8 cellular contexts compared by ENCODE assay signal in genomic region chr20:63979221-63979548, GRCh38. TPM values are rescaled to one million over a fixed set of nuclear protein-coding genes. Genes with fewer than 3 reads are reported as not detected.
A peak's percentile ranks its signal among the peaks of the same experiment; 100 is the strongest.
DNase-seq lines count a peak whose midpoint lies in the region; ATAC-seq, FAIRE-seq and TF ChIP-seq lines count a peak whose summit lies in the region.

No MANE protein-coding gene starts in this region.

- peak overlapping the region; percentile 96 for H3K4me3 ChIP-seq in GM12878
- peak overlapping the region; percentile 45 for H3K4me3 ChIP-seq in lower leg skin (ENCODE audit: low read depth, poor library complexity, severe bottlenecking)
- peak overlapping the region; percentile 26 to 88 (median 59) for H3K4me3 ChIP-seq in tibial nerve

- peak overlapping the region; percentile 93 for H3K4me2 ChIP-seq in GM12878 (ENCODE audit: control insufficient read depth, insufficient read depth)

- H3K4me1 Mint-ChIP-seq in activated T-cell treated with anti-CD3 and anti-CD28 coated beads, Interleukin-2, amount 50 U/mL, for 4 hours (ENCODE audit: low read depth), result peaks cover 59% of the 10 kb centered on the region

- BruUV-seq in GM12878 (replicated peaks; lab: Mats Ljungman, UMichigan), result no TSS peak

- H3K36me3 Mint-ChIP-seq in activated T-cell treated with anti-CD3 and anti-CD28 coated beads, Interleukin-2, amount 50 U/mL, for 4 hours (ENCODE audit: insufficient read depth), result peaks cover 23% of the 10 kb centered on the region

- H3K36me3 ChIP-seq in GM12878 (ENCODE audit: control insufficient read depth in 2 of 2, insufficient read depth in 2 of 2, low read length in 1 of 2), result peaks cover 8 to 15% of the 10 kb centered on the region in 2 experiments; a peak in 3 of 4 replicates
- peaks cover 0 to 10% (median 0%) of the 10 kb centered on the region in 3 donors for H3K36me3 ChIP-seq in tibial nerve

- intact Hi-C loops in GM12878 (cut with micrococcal nuclease; ENCODE audit: unreplicated experiment), result no loop called here
- intact Hi-C loops in lower leg skin (cut with DNase I; ENCODE audit: low total_unique reads), result loop anchor here (10.0 kb wide), 1 partner anchor 194 kb away; no protein-coding TSS in a partner anchor

- H2AFZ ChIP-seq in GM12878 (ENCODE audit: control insufficient read depth, low read depth, low read length), result no peak overlapping the region; the same call in 1 of the 2 replicates

- H3K79me2 ChIP-seq in GM12878 (ENCODE audit: control insufficient read depth, insufficient read depth, low read length), result peaks cover 59% of the 10 kb centered on the region

- POLR2A ChIA-PET in GM12878 (lab: Charles Lee), result interaction anchor here (0.7 to 4.1 kb wide), 6 partner anchors 35 to 928 kb away, joined by 4 to 63 read pairs (median 8); partner anchors contain the start of genes C20orf204, OPRL1 and RGS19

- H3K4me1 ChIP-seq in GM12878 (ENCODE audit: control insufficient read depth, insufficient read depth, low read length) (peaks cover 23% of the 10 kb centered on the region), tibial nerve (peaks cover 0 to 48% (median 32%) of the 10 kb centered on the region in 4 donors)

- peak overlapping the region; percentile 80 for H3K4me3 Mint-ChIP-seq in activated T-cell treated with anti-CD3 and anti-CD28 coated beads, Interleukin-2, amount 50 U/mL, for 4 hours

- CTCF ChIA-PET in GM12878 (lab: Yijun Ruan, JAX), result interaction anchor here (1.8 to 2.5 kb wide), 6 partner anchors 25 to 441 kb away, joined by 4 to 67 read pairs (median 10); partner anchors contain the start of genes C20orf204 and TPD52L2

- no peak for FAIRE-seq in GM12878 (lab: Jason Lieb, UNC)

- H3K9me3 Mint-ChIP-seq in activated T-cell treated with anti-CD3 and anti-CD28 coated beads, Interleukin-2, amount 50 U/mL, for 4 hours, result no peaks in the 10 kb centered on the region

- TF ChIP-seq EP300 in GM12878 (IDR thresholded peaks at IDR 0.05; ENCODE audit: borderline replicate concordance in 1 of 2, control insufficient read depth in 1 of 2, low read depth in 2 of 2, low read length in 2 of 2), result no peak
- no peak for TF ChIP-seq EP300 in tibial nerve (IDR thresholded peaks at IDR 0.05)

- 0% methylated on average over 35 of the region's 45 CpGs for WGBS in GM12878 (ENCODE audit: insufficient coverage, insufficient replicate concordance, low lambda C conversion rate, missing lambda C conversion rate)
- 0 to 3% methylated on average over 6 to 25 of the region's 45 CpGs for whole genome bisulfite sequencing in lower leg skin, 2 donors
- WGBS in tibial nerve, 2 donors, result 0% methylated on average over 2 to 12 of the region's 45 CpGs

- peak overlapping the region; percentile 68 for H3K9ac ChIP-seq in GM12878 (ENCODE audit: control insufficient read depth, insufficient read depth, low read length)

- SMC1A ChIA-PET in GM12878 (lab: Charles Lee; ENCODE audit: uncharacterized antibody, unreplicated experiment), result interaction anchor here (1.5 to 4.1 kb wide), 5 partner anchors 29 to 86 kb away, joined by 4 to 52 read pairs (median 9); partner anchors contain the start of gene C20orf204

- no peaks in the 10 kb centered on the region for H3K27me3 Mint-ChIP-seq in activated T-cell treated with anti-CD3 and anti-CD28 coated beads, Interleukin-2, amount 50 U/mL, for 4 hours (ENCODE audit: low read depth)

- in situ Hi-C loops in GM12878 (cut with MboI), result no loop called here

- no peaks in the 10 kb centered on the region for H3K27me3 ChIP-seq in GM12878 (replicated peaks in 1 of 2; ENCODE audit: control insufficient read depth in 2 of 2, insufficient read depth in 2 of 2, low read length in 1 of 2)
- peaks cover 0 to 20% of the 10 kb centered on the region in 2 donors for H3K27me3 ChIP-seq in tibial nerve

- no peak for ATAC-seq in activated T-cell treated with anti-CD3 and anti-CD28 coated beads, Interleukin-2, amount 50 U/mL, for 4 hours
- no peak for ATAC-seq in GM12878

- no peaks in the 10 kb centered on the region for H3K9me3 ChIP-seq in GM12878 (replicated peaks; ENCODE audit: control insufficient read depth, insufficient read depth, low read length)
- H3K9me3 ChIP-seq in tibial nerve, result no peaks in the 10 kb centered on the region

- TF ChIP-seq CTCF in GM12878 (IDR thresholded peaks at IDR 0.05 in 2 of 3, conservative IDR thresholded peaks at IDR 0.05 in 1 of 3; ENCODE audit: control insufficient read depth in 2 of 3, extremely low read depth in 1 of 3, insufficient read depth in 1 of 3, low read depth in 3 of 3, low read length in 3 of 3), result no peak
- TF ChIP-seq CTCF in lower leg skin (IDR thresholded peaks at IDR 0.05), result no peak
- TF ChIP-seq CTCF in tibial nerve (IDR thresholded peaks at IDR 0.05), result no peak

- no peak for DNase-seq in activated T-cell treated with anti-CD3 and anti-CD28 coated beads, Interleukin-2, amount 50 U/mL, for 4 hours
- no peak for DNase-seq in activated T-cell treated with anti-CD3 and anti-CD28 coated beads, Interleukin-2, amount 50 U/mL, for 48 hours
- DNase-seq in GM12878 (ENCODE audit: low read depth, low spot score), result no peak
- no peak for DNase-seq in lower leg skin (ENCODE audit: low spot score in 2 of 2)
- DNase-seq in tibial nerve (ENCODE audit: low spot score in 2 of 2), result no peak
- DNase-seq in NCI-H2081 (lab: John Stamatoyannopoulos, UW), result no peak
- no peak for DNase-seq in 8988T
- DNase-seq in kidney tubule cell (ENCODE audit: low spot score), result no peak

- TF ChIP-seq POLR2A in GM12878 (IDR thresholded peaks at IDR 0.05; ENCODE audit: low read depth, low read length), result peak; percentile 23; the same call in 1 of the 2 replicates
- no peak for TF ChIP-seq POLR2A in lower leg skin (IDR thresholded peaks at IDR 0.05)
- no peak for TF ChIP-seq POLR2A in tibial nerve (IDR thresholded peaks at IDR 0.05)

- H4K20me1 ChIP-seq in GM12878 (ENCODE audit: control insufficient read depth, insufficient read depth), result no peaks in the 10 kb centered on the region

- peak overlapping the region; percentile 92 for H3K27ac ChIP-seq in GM12878 (ENCODE audit: control insufficient read depth, insufficient read depth)
- H3K27ac ChIP-seq in tibial nerve, result peak overlapping the region in 3 of 4 donors; percentile 55 to 82 (median 75)

- RAD21 ChIA-PET in GM12878 (lab: Charles Lee; ENCODE audit: unreplicated experiment), result interaction anchor here (1.0 to 4.4 kb wide), 9 partner anchors 24 to 442 kb away, joined by 3 to 92 read pairs (median 7); partner anchors contain the start of genes ARFRP1, C20orf204, PTK6 and ZGPAT

- no peak for TF ChIP-seq RAD21 in GM12878 (IDR thresholded peaks at IDR 0.05; ENCODE audit: insufficient read depth, low read depth, low read length)

RNA-seq across cellular contexts. Expression of gene SAMD10, which starts 0.3 kb away (rescaled TPM):
- total RNA-seq in activated T-cell treated with anti-CD3 and anti-CD28 coated beads, Interleukin-2, amount 50 U/mL, for 4 hours, result 10 to 100 TPM; 14.6 to 17.4 (median 16.8) TPM
- total RNA-seq in GM12878 (2013; cell fraction: nucleolus; rRNA removed), result 118 and 125 TPM in 2 replicates
- total RNA-seq in GM12878 (2014; rRNA removed) (20.2 and 23.9 TPM in 2 replicates), GM12878 (2014; rRNA removed; fragmentation: Illumina TruSeq; extraction: Trizol) (7.3 and 9.1 TPM in 2 replicates), GM12878 (2021) (42.1 and 42.7 TPM in 2 replicates), lower leg skin (10 to 100 TPM in 3 of 4 donors, 1 to 10 TPM in 1; 8.1 to 11.3 (median 10.6) TPM), tibial nerve (1 to 10 TPM; 1.3 to 5.1 (median 2.8) TPM)
- 26.5 TPM for polyA plus RNA-seq in GM12878 (2011; ENCODE audit: low read depth)
- polyA plus RNA-seq in GM12878 (2011; rRNA removed) (14.1 and 28.4 TPM in 2 replicates), GM12878 (2014; fragmentation: Illumina TruSeq; extraction: Trizol) (4.7 and 16.3 TPM in 2 replicates), GM12878 (2014; fragmentation: Nextera tagmentation; extraction: Ambion mirVana) (1 to 10 TPM; 1.3 to 3.5 TPM), GM12878 (2014; rRNA removed) (51.4 and 52.0 TPM in 2 replicates), GM12878 (2016; fragmentation: Nextera tagmentation; extraction: Ambion mirVana) (10 to 100 TPM; 16.1 to 19.5 TPM)
- 45.8 and 64.7 TPM in 2 replicates for polyA plus RNA-seq in GM12878 (2011; cell fraction: cytosol; rRNA removed)
- polyA plus RNA-seq in GM12878 (2011; cell fraction: nucleus; rRNA removed), result 503 and 608 TPM in 2 replicates
- polyA plus RNA-seq in GM12878 (2012), result 51.9 and 72.0 TPM in 2 replicates
- polyA minus RNA-seq in GM12878 (2011; rRNA and poly(A)+ RNA removed), result 4.3 and 15.1 TPM in 2 replicates
- 12.4 and 12.9 TPM in 2 replicates for polyA minus RNA-seq in GM12878 (2011; cell fraction: cytosol; rRNA and poly(A)+ RNA removed)
- 18.6 and 20.6 TPM in 2 replicates for polyA minus RNA-seq in GM12878 (2011; cell fraction: nucleus; rRNA and poly(A)+ RNA removed)

RNA-seq across cellular contexts. Expression of gene PRPF6, which starts 1.7 kb away (rescaled TPM):
- 100 to 1,000 TPM in 1 of 3 donors, 10 to 100 TPM in 2; 95.9 to 101 (median 98.7) TPM for total RNA-seq in activated T-cell treated with anti-CD3 and anti-CD28 coated beads, Interleukin-2, amount 50 U/mL, for 4 hours
- 134 and 156 TPM in 2 replicates for total RNA-seq in GM12878 (2013; cell fraction: nucleolus; rRNA removed)
- total RNA-seq in GM12878 (2014; rRNA removed), result 57.6 and 62.5 TPM in 2 replicates
- 66.1 and 72.2 TPM in 2 replicates for total RNA-seq in GM12878 (2014; rRNA removed; fragmentation: Illumina TruSeq; extraction: Trizol)
- total RNA-seq in GM12878 (2021), result 100 and 102 TPM in 2 replicates
- polyA plus RNA-seq in GM12878 (2011; ENCODE audit: low read depth), result 52.6 TPM
- polyA plus RNA-seq in GM12878 (2011; rRNA removed), result 33.4 and 52.7 TPM in 2 replicates
- polyA plus RNA-seq in GM12878 (2011; cell fraction: cytosol; rRNA removed), result 56.1 and 59.7 TPM in 2 replicates
- polyA plus RNA-seq in GM12878 (2011; cell fraction: nucleus; rRNA removed), result 68.3 and 113 TPM in 2 replicates
- polyA plus RNA-seq in GM12878 (2012), result 74.7 and 84.6 TPM in 2 replicates
- polyA plus RNA-seq in GM12878 (2014; fragmentation: Illumina TruSeq; extraction: Trizol), result 53.4 and 73.9 TPM in 2 replicates
- 10 to 100 TPM in 1 of 2 experiments, 1 to 10 TPM in 1; 5.0 to 10.7 TPM for polyA plus RNA-seq in GM12878 (2014; fragmentation: Nextera tagmentation; extraction: Ambion mirVana)
- polyA plus RNA-seq in GM12878 (2014; rRNA removed), result 70.4 and 71.9 TPM in 2 replicates
- polyA plus RNA-seq in GM12878 (2016; fragmentation: Nextera tagmentation; extraction: Ambion mirVana), result 100 to 1,000 TPM in 1 of 2 experiments, 10 to 100 TPM in 1; 97.9 to 102 TPM
- polyA minus RNA-seq in GM12878 (2011; rRNA and poly(A)+ RNA removed), result 56.6 and 60.4 TPM in 2 replicates
- 25.3 and 31.2 TPM in 2 replicates for polyA minus RNA-seq in GM12878 (2011; cell fraction: cytosol; rRNA and poly(A)+ RNA removed)
- polyA minus RNA-seq in GM12878 (2011; cell fraction: nucleus; rRNA and poly(A)+ RNA removed), result 22.7 and 36.7 TPM in 2 replicates
- 10 to 100 TPM; 66.8 to 88.3 (median 79.1) TPM for total RNA-seq in lower leg skin
- 10 to 100 TPM; 70.5 to 77.0 (median 73.8) TPM for total RNA-seq in tibial nerve

RNA-seq across cellular contexts. Expression of gene ZNF512B, which starts 9.5 kb away (rescaled TPM):
- total RNA-seq in activated T-cell treated with anti-CD3 and anti-CD28 coated beads, Interleukin-2, amount 50 U/mL, for 4 hours, result 10 to 100 TPM; 19.8 to 21.0 (median 20.2) TPM
- total RNA-seq in GM12878 (2013; cell fraction: nucleolus; rRNA removed), result 16.9 and 19.5 TPM in 2 replicates
- total RNA-seq in GM12878 (2014; rRNA removed) (11.2 and 12.1 TPM in 2 replicates), GM12878 (2014; rRNA removed; fragmentation: Illumina TruSeq; extraction: Trizol) (5.2 and 5.6 TPM in 2 replicates), GM12878 (2021) (21.2 and 23.9 TPM in 2 replicates), lower leg skin (10 to 100 TPM; 15.3 to 19.8 (median 16.7) TPM), tibial nerve (10 to 100 TPM in 2 of 4 donors, 1 to 10 TPM in 2; 8.3 to 18.3 (median 11.7) TPM)
- 4.3 TPM for polyA plus RNA-seq in GM12878 (2011; ENCODE audit: low read depth)
- polyA plus RNA-seq in GM12878 (2011; rRNA removed) (1.8 and 2.8 TPM in 2 replicates), GM12878 (2014; fragmentation: Illumina TruSeq; extraction: Trizol) (2.0 and 5.1 TPM in 2 replicates), GM12878 (2014; fragmentation: Nextera tagmentation; extraction: Ambion mirVana) (under 1 TPM; 0.06 to 0.09 TPM), GM12878 (2014; rRNA removed) (12.2 and 15.2 TPM in 2 replicates), GM12878 (2016; fragmentation: Nextera tagmentation; extraction: Ambion mirVana) (1 to 10 TPM; 1.1 to 1.6 TPM)
- polyA plus RNA-seq in GM12878 (2011; cell fraction: cytosol; rRNA removed), result 4.7 and 6.6 TPM in 2 replicates
- 39.6 and 50.7 TPM in 2 replicates for polyA plus RNA-seq in GM12878 (2011; cell fraction: nucleus; rRNA removed)
- 11.0 and 14.2 TPM in 2 replicates for polyA plus RNA-seq in GM12878 (2012)
- 1.8 and 4.2 TPM in 2 replicates for polyA minus RNA-seq in GM12878 (2011; rRNA and poly(A)+ RNA removed)
- 2.4 and 2.7 TPM in 2 replicates for polyA minus RNA-seq in GM12878 (2011; cell fraction: cytosol; rRNA and poly(A)+ RNA removed)
- 4.0 and 6.9 TPM in 2 replicates for polyA minus RNA-seq in GM12878 (2011; cell fraction: nucleus; rRNA and poly(A)+ RNA removed)

RNA-seq across cellular contexts. Expression of gene UCKL1, which starts 23.0 kb away (rescaled TPM):
- total RNA-seq in activated T-cell treated with anti-CD3 and anti-CD28 coated beads, Interleukin-2, amount 50 U/mL, for 4 hours, result 10 to 100 TPM; 48.8 to 59.4 (median 56.6) TPM
- total RNA-seq in GM12878 (2013; cell fraction: nucleolus; rRNA removed), result 58.9 and 62.6 TPM in 2 replicates
- total RNA-seq in GM12878 (2014; rRNA removed), result 17.5 and 23.6 TPM in 2 replicates
- 11.0 and 13.2 TPM in 2 replicates for total RNA-seq in GM12878 (2014; rRNA removed; fragmentation: Illumina TruSeq; extraction: Trizol)
- 30.0 and 36.3 TPM in 2 replicates for total RNA-seq in GM12878 (2021)
- 10.2 TPM for polyA plus RNA-seq in GM12878 (2011; ENCODE audit: low read depth)
- 10.9 and 26.0 TPM in 2 replicates for polyA plus RNA-seq in GM12878 (2011; rRNA removed)
- polyA plus RNA-seq in GM12878 (2011; cell fraction: cytosol; rRNA removed), result 34.7 and 54.2 TPM in 2 replicates
- polyA plus RNA-seq in GM12878 (2011; cell fraction: nucleus; rRNA removed), result 190 and 213 TPM in 2 replicates
- polyA plus RNA-seq in GM12878 (2012), result 22.7 and 27.4 TPM in 2 replicates
- 5.6 and 13.4 TPM in 2 replicates for polyA plus RNA-seq in GM12878 (2014; fragmentation: Illumina TruSeq; extraction: Trizol)
- polyA plus RNA-seq in GM12878 (2014; fragmentation: Nextera tagmentation; extraction: Ambion mirVana), result 1 to 10 TPM; 2.4 to 7.9 TPM
- 34.4 and 42.5 TPM in 2 replicates for polyA plus RNA-seq in GM12878 (2014; rRNA removed)
- 10 to 100 TPM; 27.9 to 30.8 TPM for polyA plus RNA-seq in GM12878 (2016; fragmentation: Nextera tagmentation; extraction: Ambion mirVana)
- polyA minus RNA-seq in GM12878 (2011; rRNA and poly(A)+ RNA removed), result 21.1 and 31.2 TPM in 2 replicates
- 9.9 and 11.3 TPM in 2 replicates for polyA minus RNA-seq in GM12878 (2011; cell fraction: cytosol; rRNA and poly(A)+ RNA removed)
- polyA minus RNA-seq in GM12878 (2011; cell fraction: nucleus; rRNA and poly(A)+ RNA removed), result 26.1 and 40.2 TPM in 2 replicates
- total RNA-seq in lower leg skin, result 10 to 100 TPM; 28.1 to 44.3 (median 33.6) TPM
- 10 to 100 TPM; 31.2 to 96.0 (median 50.0) TPM for total RNA-seq in tibial nerve

RNA-seq across cellular contexts. Expression of gene C20orf204, which starts 56.8 kb away (rescaled TPM):
- 1 to 10 TPM; 2.6 to 3.9 (median 3.2) TPM for total RNA-seq in activated T-cell treated with anti-CD3 and anti-CD28 coated beads, Interleukin-2, amount 50 U/mL, for 4 hours
- 125 and 143 TPM in 2 replicates for total RNA-seq in GM12878 (2013; cell fraction: nucleolus; rRNA removed)
- total RNA-seq in GM12878 (2014; rRNA removed) (32.4 and 39.5 TPM in 2 replicates), GM12878 (2014; rRNA removed; fragmentation: Illumina TruSeq; extraction: Trizol) (3.6 and 4.4 TPM in 2 replicates), GM12878 (2021) (49.1 and 56.0 TPM in 2 replicates), lower leg skin (1 to 10 TPM in 1 of 4 donors, under 1 TPM in 3; 0.39 to 1.8 (median 0.66) TPM), tibial nerve (10 to 100 TPM in 1 of 4 donors, 1 to 10 TPM in 3; 1.7 to 14.4 (median 4.1) TPM)
- 4.1 TPM for polyA plus RNA-seq in GM12878 (2011; ENCODE audit: low read depth)
- polyA plus RNA-seq in GM12878 (2011; rRNA removed) (2.9 and 6.9 TPM in 2 replicates), GM12878 (2014; fragmentation: Illumina TruSeq; extraction: Trizol) (0.48 and 1.6 TPM in 2 replicates), GM12878 (2014; fragmentation: Nextera tagmentation; extraction: Ambion mirVana) (under 1 TPM; 0.24 to 0.38 TPM), GM12878 (2014; rRNA removed) (37.1 and 42.9 TPM in 2 replicates), GM12878 (2016; fragmentation: Nextera tagmentation; extraction: Ambion mirVana) (10 to 100 TPM; 17.9 to 20.4 TPM)
- polyA plus RNA-seq in GM12878 (2011; cell fraction: cytosol; rRNA removed), result 13.5 and 27.8 TPM in 2 replicates
- polyA plus RNA-seq in GM12878 (2011; cell fraction: nucleus; rRNA removed), result 95.3 and 97.7 TPM in 2 replicates
- polyA plus RNA-seq in GM12878 (2012), result 23.6 and 27.4 TPM in 2 replicates
- 2.6 and 8.0 TPM in 2 replicates for polyA minus RNA-seq in GM12878 (2011; rRNA and poly(A)+ RNA removed)
- polyA minus RNA-seq in GM12878 (2011; cell fraction: cytosol; rRNA and poly(A)+ RNA removed), result 5.6 and 6.0 TPM in 2 replicates
- polyA minus RNA-seq in GM12878 (2011; cell fraction: nucleus; rRNA and poly(A)+ RNA removed), result 20.7 and 27.4 TPM in 2 replicates

Comparison
In these comparisons a context has a peak if more than half of its experiments do, and no peak if none do; other contexts are left out.
1. H3K4me3 ChIP-seq: peak in every context shown above with its lines; median percentile 96 in GM12878; 59 in tibial nerve; 45 in lower leg skin.